In the genomic region with DNA sequence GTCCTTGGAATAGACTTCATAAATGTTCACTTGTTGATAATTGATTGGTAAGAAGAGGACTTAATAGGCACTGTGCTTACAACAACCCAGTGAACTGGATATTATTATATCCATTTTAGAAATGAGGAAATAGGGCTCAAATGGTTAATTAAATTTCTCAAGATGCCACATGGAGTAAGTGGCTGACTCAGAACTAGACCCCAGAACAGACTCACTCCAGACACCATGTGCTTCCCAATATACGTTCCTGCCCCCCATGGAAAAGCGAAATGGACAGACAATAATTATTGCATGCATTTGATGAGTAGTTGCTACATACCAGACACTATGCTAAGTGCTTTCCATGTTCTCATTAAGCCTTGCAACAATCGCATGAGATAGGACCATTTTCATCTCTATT, we compare ENCODE assay signal across 1 cellular context.
TF ChIP-seq lines count a peak whose summit lies in the region.

No MANE protein-coding gene starts in this region.

TF ChIP-seq in GM23338, 12 proteins besides CTCF, POLR2A, EP300 and RAD21 (continued from another document):
- TF ChIP-seq, protein P1, sequence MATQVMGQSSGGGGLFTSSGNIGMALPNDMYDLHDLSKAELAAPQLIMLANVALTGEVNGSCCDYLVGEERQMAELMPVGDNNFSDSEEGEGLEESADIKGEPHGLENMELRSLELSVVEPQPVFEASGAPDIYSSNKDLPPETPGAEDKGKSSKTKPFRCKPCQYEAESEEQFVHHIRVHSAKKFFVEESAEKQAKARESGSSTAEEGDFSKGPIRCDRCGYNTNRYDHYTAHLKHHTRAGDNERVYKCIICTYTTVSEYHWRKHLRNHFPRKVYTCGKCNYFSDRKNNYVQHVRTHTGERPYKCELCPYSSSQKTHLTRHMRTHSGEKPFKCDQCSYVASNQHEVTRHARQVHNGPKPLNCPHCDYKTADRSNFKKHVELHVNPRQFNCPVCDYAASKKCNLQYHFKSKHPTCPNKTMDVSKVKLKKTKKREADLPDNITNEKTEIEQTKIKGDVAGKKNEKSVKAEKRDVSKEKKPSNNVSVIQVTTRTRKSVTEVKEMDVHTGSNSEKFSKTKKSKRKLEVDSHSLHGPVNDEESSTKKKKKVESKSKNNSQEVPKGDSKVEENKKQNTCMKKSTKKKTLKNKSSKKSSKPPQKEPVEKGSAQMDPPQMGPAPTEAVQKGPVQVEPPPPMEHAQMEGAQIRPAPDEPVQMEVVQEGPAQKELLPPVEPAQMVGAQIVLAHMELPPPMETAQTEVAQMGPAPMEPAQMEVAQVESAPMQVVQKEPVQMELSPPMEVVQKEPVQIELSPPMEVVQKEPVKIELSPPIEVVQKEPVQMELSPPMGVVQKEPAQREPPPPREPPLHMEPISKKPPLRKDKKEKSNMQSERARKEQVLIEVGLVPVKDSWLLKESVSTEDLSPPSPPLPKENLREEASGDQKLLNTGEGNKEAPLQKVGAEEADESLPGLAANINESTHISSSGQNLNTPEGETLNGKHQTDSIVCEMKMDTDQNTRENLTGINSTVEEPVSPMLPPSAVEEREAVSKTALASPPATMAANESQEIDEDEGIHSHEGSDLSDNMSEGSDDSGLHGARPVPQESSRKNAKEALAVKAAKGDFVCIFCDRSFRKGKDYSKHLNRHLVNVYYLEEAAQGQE (IDR thresholded peaks at IDR 0.05; ENCODE audit: unreplicated experiment), result no peak
- TF ChIP-seq EZH2phosphoT487 (IDR thresholded peaks at IDR 0.05; ENCODE audit: unreplicated experiment), result no peak
- no peak for TF ChIP-seq ZNF114 (CRISPR knock-in tag; IDR thresholded peaks at IDR 0.05)
- no peak for TF ChIP-seq STAT1 (IDR thresholded peaks at IDR 0.05; ENCODE audit: unreplicated experiment)
- TF ChIP-seq JUNB (IDR thresholded peaks at IDR 0.05; ENCODE audit: unreplicated experiment), result no peak
- no peak for TF ChIP-seq POLR2AphosphoS5 (IDR thresholded peaks at IDR 0.05; ENCODE audit: low read depth)
- TF ChIP-seq, protein P2, sequence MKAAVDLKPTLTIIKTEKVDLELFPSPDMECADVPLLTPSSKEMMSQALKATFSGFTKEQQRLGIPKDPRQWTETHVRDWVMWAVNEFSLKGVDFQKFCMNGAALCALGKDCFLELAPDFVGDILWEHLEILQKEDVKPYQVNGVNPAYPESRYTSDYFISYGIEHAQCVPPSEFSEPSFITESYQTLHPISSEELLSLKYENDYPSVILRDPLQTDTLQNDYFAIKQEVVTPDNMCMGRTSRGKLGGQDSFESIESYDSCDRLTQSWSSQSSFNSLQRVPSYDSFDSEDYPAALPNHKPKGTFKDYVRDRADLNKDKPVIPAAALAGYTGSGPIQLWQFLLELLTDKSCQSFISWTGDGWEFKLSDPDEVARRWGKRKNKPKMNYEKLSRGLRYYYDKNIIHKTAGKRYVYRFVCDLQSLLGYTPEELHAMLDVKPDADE (IDR thresholded peaks at IDR 0.05), result no peak
